ENCODE assay signal across 9 cellular contexts in genomic region chr19:8093740-8094139, GRCh38. TPM values are rescaled to one million over a fixed set of nuclear protein-coding genes. Genes with fewer than 3 reads are reported as not detected.
"Had no signal": no experiment of that assay in that cellular context is flagged by ENCODE, and none has a peak within 500 bp of the region (broad histone marks: within the 10 kb centered on the region; RNA-seq: fewer than 3 reads in every experiment).

No MANE protein-coding gene starts in this region.

- H3K4me1 ChIP-seq: HAP-1 had no signal

- H3K9ac ChIP-seq: GM23248 had no signal

- DNase-seq: GM23248, GOT3, H7, HFFc6 had no signal

- H3K27ac ChIP-seq: GM23248 had no signal

- H3K27ac Mint-ChIP-seq: HFFc6, IgD-negative memory B cell had no signal

- ATAC-seq: HCT116 had no signal

- H3K4me3 Mint-ChIP-seq: HFFc6 had no signal

- H2AFZ ChIP-seq: GM23248 had no signal

- H3K36me3 ChIP-seq: HAP-1 had no signal

- H3K4me3 ChIP-seq: GM23248, HAP-1 had no signal

- H3K4me1 Mint-ChIP-seq: IgD-negative memory B cell had no signal

RNA-seq across cellular contexts. Expression of gene CCL25, which starts 41.2 kb away (rescaled TPM):
- total RNA-seq: GM23248, H4, HFFc6, HT-29 had no signal
- polyA plus RNA-seq: GM23248 had no signal

RNA-seq across cellular contexts. Expression of gene FBN3, which starts 55.7 kb away (rescaled TPM):
- total RNA-seq: GM23248, H4, HFFc6, HT-29 had no signal
- polyA plus RNA-seq: GM23248, IgD-negative memory B cell had no signal
